Comparison of ENCODE assay signal across 8 cellular contexts in genomic region chr10:62803993-62804383, GRCh38. TPM values are rescaled to one million over a fixed set of nuclear protein-coding genes. Genes with fewer than 3 reads are reported as not detected.
DNase-seq lines count a peak whose midpoint lies in the region; ATAC-seq and FAIRE-seq lines count a peak whose summit lies in the region.

No MANE protein-coding gene starts in this region.

- peak overlapping the region; percentile 83 to 96 (median 93) for H3K9ac ChIP-seq in subcutaneous abdominal adipose tissue (ENCODE audit: low read length in 5 of 5)

- H3K4me1 Mint-ChIP-seq in activated T-helper 1 cell treated with anti-CD3 and anti-CD28 coated beads, Interleukin-12 subunit alpha, Interleukin-12 subunit beta, Interleukin-2, Interleukin-4 antibody, amounts not matched to agents 30 ng/mL and 10 ng/mL and 1 ng/mL, durations not matched to agents 14 hours and 24 hours and 36 hours (ENCODE audit: low read depth), result peaks cover 39% of the 10 kb centered on the region

- peak overlapping the region; percentile 89 for H3K4me3 Mint-ChIP-seq in activated T-helper 1 cell treated with anti-CD3 and anti-CD28 coated beads, Interleukin-12 subunit alpha, Interleukin-12 subunit beta, Interleukin-2, Interleukin-4 antibody, amounts not matched to agents 30 ng/mL and 10 ng/mL and 1 ng/mL, durations not matched to agents 14 hours and 24 hours and 36 hours

- no peaks in the 10 kb centered on the region for H3K9me3 Mint-ChIP-seq in activated T-helper 1 cell treated with anti-CD3 and anti-CD28 coated beads, Interleukin-12 subunit alpha, Interleukin-12 subunit beta, Interleukin-2, Interleukin-4 antibody, amounts not matched to agents 30 ng/mL and 10 ng/mL and 1 ng/mL, durations not matched to agents 14 hours and 24 hours and 36 hours

- no peak for ATAC-seq in Right ventricle myocardium inferior

- FAIRE-seq in frontal cortex (lab: Jason Lieb, UNC), result no peak

- H3K27ac ChIP-seq in subcutaneous abdominal adipose tissue (ENCODE audit: low read depth, low read length), result peak overlapping the region; percentile 97

- no peaks in the 10 kb centered on the region for H3K9me3 ChIP-seq in subcutaneous abdominal adipose tissue (ENCODE audit: control insufficient read depth in 5 of 5, low read length in 5 of 5)

- H3K27me3 Mint-ChIP-seq in activated T-helper 1 cell treated with anti-CD3 and anti-CD28 coated beads, Interleukin-12 subunit alpha, Interleukin-12 subunit beta, Interleukin-2, Interleukin-4 antibody, amounts not matched to agents 30 ng/mL and 10 ng/mL and 1 ng/mL, durations not matched to agents 14 hours and 24 hours and 36 hours (ENCODE audit: insufficient read depth), result peaks cover 16% of the 10 kb centered on the region

- peaks cover 2 to 40% (median 32%) of the 10 kb centered on the region in 5 donors for H3K4me1 ChIP-seq in subcutaneous abdominal adipose tissue (ENCODE audit: control insufficient read depth in 5 of 5, insufficient read depth in 5 of 5, low read length in 5 of 5)

- peaks cover 29% of the 10 kb centered on the region for H3K36me3 Mint-ChIP-seq in activated T-helper 1 cell treated with anti-CD3 and anti-CD28 coated beads, Interleukin-12 subunit alpha, Interleukin-12 subunit beta, Interleukin-2, Interleukin-4 antibody, amounts not matched to agents 30 ng/mL and 10 ng/mL and 1 ng/mL, durations not matched to agents 14 hours and 24 hours and 36 hours (ENCODE audit: low read depth)

- intact Hi-C loops in Right ventricle myocardium inferior (cut with DNase I) (no loop called here), cardiac septum (cut with DNase I) (loop anchor here (2.0 kb wide), 1 partner anchor 43 kb away; no protein-coding TSS in a partner anchor)
- intact Hi-C loops in activated T-helper 1 cell treated with anti-CD3 and anti-CD28 coated beads, Interleukin-12 subunit alpha, Interleukin-12 subunit beta, Interleukin-2, Interleukin-4 antibody, amounts not matched to agents 30 ng/mL and 10 ng/mL and 1 ng/mL, durations not matched to agents 14 hours and 24 hours and 36 hours (cut with micrococcal nuclease), result loop anchor here (1.0 kb wide), 7 partner anchors 12 to 329 kb away; partner anchors contain the start of genes EGR2 and NRBF2

- H3K4me3 ChIP-seq in iPS-11a (ENCODE audit: low read depth, low read length), result peak overlapping the region; percentile 87
- peak overlapping the region; percentile 87 to 99 (median 93) for H3K4me3 ChIP-seq in subcutaneous abdominal adipose tissue (ENCODE audit: low read depth in 1 of 5, low read length in 5 of 5)

- peak overlapping the region; percentile 95 for H3K27ac Mint-ChIP-seq in activated T-helper 1 cell treated with anti-CD3 and anti-CD28 coated beads, Interleukin-12 subunit alpha, Interleukin-12 subunit beta, Interleukin-2, Interleukin-4 antibody, amounts not matched to agents 30 ng/mL and 10 ng/mL and 1 ng/mL, durations not matched to agents 14 hours and 24 hours and 36 hours

- no peaks in the 10 kb centered on the region for H3K27me3 ChIP-seq in subcutaneous abdominal adipose tissue (ENCODE audit: control insufficient read depth in 5 of 5, insufficient read depth in 4 of 5, low read length in 5 of 5)

- no peaks in the 10 kb centered on the region for H3K36me3 ChIP-seq in subcutaneous abdominal adipose tissue (ENCODE audit: control insufficient read depth in 5 of 5, insufficient read depth in 5 of 5, low read length in 5 of 5)

- DNase-seq in Right ventricle myocardium inferior (ENCODE audit: missing footprints), result peak; percentile 70
- DNase-seq in cardiac septum (ENCODE audit: low spot score), result no peak
- no peak for DNase-seq in activated T-helper 1 cell treated with anti-CD3 and anti-CD28 coated beads, Interleukin-12 subunit alpha, Interleukin-12 subunit beta, Interleukin-2, Interleukin-4 antibody, amounts not matched to agents 30 ng/mL and 10 ng/mL and 1 ng/mL, durations not matched to agents 14 hours and 24 hours and 36 hours (ENCODE audit: low spot score)
- no peak for DNase-seq in NCI-H69 (lab: John Stamatoyannopoulos, UW)
- no peak for DNase-seq in frontal cortex (ENCODE audit: low spot score in 2 of 2)
- no peak for DNase-seq in NCI-H1105 (lab: John Stamatoyannopoulos, UW)

RNA-seq across cellular contexts. Expression of gene ADO, which starts 0.5 kb away (rescaled TPM):
- total RNA-seq in Right ventricle myocardium inferior, result 16.3 TPM
- 19.5 TPM for total RNA-seq in cardiac septum
- 52.3 and 55.8 TPM in 2 replicates for total RNA-seq in activated T-helper 1 cell treated with anti-CD3 and anti-CD28 coated beads, Interleukin-12 subunit alpha, Interleukin-12 subunit beta, Interleukin-2, Interleukin-4 antibody, amounts not matched to agents 30 ng/mL and 10 ng/mL and 1 ng/mL, durations not matched to agents 14 hours and 24 hours and 36 hours
- total RNA-seq in frontal cortex, result 42.4 TPM

RNA-seq across cellular contexts. Expression of gene EGR2, which starts 12.2 kb away (rescaled TPM):
- total RNA-seq in Right ventricle myocardium inferior (1.0 TPM), cardiac septum (4.8 TPM), frontal cortex (1.6 TPM)
- total RNA-seq in activated T-helper 1 cell treated with anti-CD3 and anti-CD28 coated beads, Interleukin-12 subunit alpha, Interleukin-12 subunit beta, Interleukin-2, Interleukin-4 antibody, amounts not matched to agents 30 ng/mL and 10 ng/mL and 1 ng/mL, durations not matched to agents 14 hours and 24 hours and 36 hours, result 268 and 282 TPM in 2 replicates

Comparison
In these comparisons a context has a peak if more than half of its experiments do, and no peak if none do; other contexts are left out.
1. RNA of gene EGR2, which starts 12.2 kb away (total RNA-seq): 268 to 282 TPM in activated T-helper 1 cell treated with anti-CD3 and anti-CD28 coated beads, Interleukin-12 subunit alpha, Interleukin-12 subunit beta, Interleukin-2, Interleukin-4 antibody, amounts not matched to agents 30 ng/mL and 10 ng/mL and 1 ng/mL, durations not matched to agents 14 hours and 24 hours and 36 hours; 4.8 TPM in cardiac septum (single experiment), 1.6 TPM in frontal cortex (single experiment) and 1.0 TPM in Right ventricle myocardium inferior (single experiment); every median in the first group is over 10 times any median in the second.